Comparison of ENCODE assay signal across 28 cellular contexts in the genomic region with DNA sequence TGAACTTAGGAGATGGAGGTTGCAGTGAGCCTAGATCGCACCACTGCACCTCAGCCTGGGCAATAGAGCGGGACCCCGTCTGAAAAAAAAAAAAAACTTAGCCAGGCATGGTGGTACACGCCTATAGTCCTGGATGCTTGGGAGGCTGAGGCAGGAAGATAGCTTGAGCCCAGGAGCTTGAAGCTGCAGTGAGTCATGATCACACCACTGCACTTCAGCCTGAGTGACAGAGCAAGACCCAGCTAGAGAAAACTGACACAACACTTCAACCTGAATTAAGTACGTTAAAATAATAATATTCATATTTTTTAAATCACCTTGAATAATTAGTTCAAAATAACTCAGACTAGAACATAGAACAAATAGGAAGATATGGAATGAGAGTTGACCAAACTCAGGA. TPM values are rescaled to one million over a fixed set of nuclear protein-coding genes. Genes with fewer than 3 reads are reported as not detected.
"Had no signal": no experiment of that assay in that cellular context is flagged by ENCODE, and none has a peak within 500 bp of the region (broad histone marks: within the 10 kb centered on the region; RNA-seq: fewer than 3 reads in every experiment).

No MANE protein-coding gene starts in this region.

- H3K4me1 ChIP-seq: colonic mucosa, esophagus squamous epithelium, gastrocnemius medialis, left lung, spleen, testis, tibial artery had no signal

- H3K4me3 ChIP-seq: colonic mucosa, esophagus squamous epithelium, gastrocnemius medialis, left lung, mucosa of descending colon, pancreas, skin epidermis, spleen, testis, tibial artery had no signal

- FAIRE-seq: endothelial cell of umbilical vein, kidney, pancreas had no signal

- ATAC-seq: gastrocnemius medialis; left cardiac atrium; left lung; mucosa of descending colon; natural killer cell treated with Interleukin-12 subunit alpha and Interleukin-12 subunit beta and Interleukin-15 and Interleukin-18, amount 100 ng/mL, for 72 hours; pancreas; right cardiac atrium; stimulated activated memory B cell treated with anti-CD40 and anti-IgM and Interleukin-4, amounts not matched to agents 10 μg/mL and 1 μg/mL and 100 μg/mL, for 72 hours; stimulated activated naive CD8-positive, alpha-beta T cell treated with anti-CD3 and anti-CD28 coated beads, Interleukin-15, Interleukin-2, amounts not matched to agents 100 U/mL and 50 U/mL, for 24 hours had no signal

- H3K27me3 ChIP-seq: colonic mucosa, gastrocnemius medialis, left lung, neutrophil, pancreas, testis, tibial artery had no signal

- H3K9me3 ChIP-seq: colonic mucosa, esophagus squamous epithelium, gastrocnemius medialis, left lung, mucosa of descending colon, neutrophil, pancreas, spleen, testis, tibial artery had no signal

- H3K27ac ChIP-seq: colonic mucosa, esophagus squamous epithelium, gastrocnemius medialis, left lung, neutrophil, pancreas, skin epidermis, spleen, testis, tibial artery had no signal

- DNase-seq: colonic mucosa; effector CD8-positive, alpha-beta T cell; erythroblast; esophagus squamous epithelium; gastrocnemius medialis; head of caudate nucleus; kidney; left cardiac atrium; mesenchymal stem cell; mucosa of descending colon; naive B cell; pancreas; right cardiac atrium; spleen; stimulated activated CD4-positive, alpha-beta T cell treated with anti-CD3 and anti-CD28 coated beads, Interleukin-4, amount 100 ng/mL, for 4 hours; stimulated activated naive CD8-positive, alpha-beta T cell treated with anti-CD3 and anti-CD28 coated beads, Interleukin-15, Interleukin-2, amounts not matched to agents 100 U/mL and 50 U/mL, for 24 hours; substantia nigra; testis; tibial artery had no signal

- H3K36me3 ChIP-seq: colonic mucosa, esophagus squamous epithelium, gastrocnemius medialis, left lung, neutrophil, pancreas, spleen, tibial artery had no signal

RNA-seq across cellular contexts. Expression of a gene that starts 5.7 kb away (rescaled TPM):
- total RNA-seq: endothelial cell of umbilical vein, glomerular endothelial cell, neural crest cell, pulmonary artery endothelial cell had no signal
